In genomic region chr13:31161583-31162150, GRCh38 we compare ENCODE assay signal across 8 cellular contexts. TPM values are rescaled to one million over a fixed set of nuclear protein-coding genes. Genes with fewer than 3 reads are reported as not detected.
DNase-seq lines count a peak whose midpoint lies in the region; ATAC-seq, FAIRE-seq and TF ChIP-seq lines count a peak whose summit lies in the region.

Gene HSPH1 (minus strand): TSS chr13:31161904. CDS start chr13:31161582, 322 bp downstream.

- peak within 1 kb of the TSS; percentile 99 to 100 for H3K27ac ChIP-seq in kidney (ENCODE audit: low read depth in 2 of 2, low read length in 2 of 2)

- H3K36me3 Mint-ChIP-seq in WTC11, result peaks cover 9% of the 10 kb centered on the region

- peak; percentile 83 for ATAC-seq in GM18909 (IDR thresholded peaks at IDR 0.05; ENCODE audit: poor library complexity, unreplicated experiment)
- ATAC-seq in HG03175 (IDR thresholded peaks at IDR 0.05; ENCODE audit: unreplicated experiment), result peak; percentile 82
- ATAC-seq in WTC11, result peak; percentile 89

- H3K4me3 ChIP-seq in AG10803 (ENCODE audit: low read length) (peak within 1 kb of the TSS; percentile 84), kidney (ENCODE audit: low read length in 2 of 2) (peak within 1 kb of the TSS; percentile 77 to 88)

- peak within 1 kb of the TSS; percentile 97 for H3K4me3 Mint-ChIP-seq in WTC11

- intact Hi-C loops in kidney (cut with DNase I), result no loop called here

- peaks cover 0 to 14% of the 10 kb centered on the region in 2 donors for H3K4me1 ChIP-seq in kidney (ENCODE audit: control insufficient read depth in 1 of 2, insufficient read depth in 1 of 2, low read depth in 1 of 2, low read length in 2 of 2)

- no peaks in the 10 kb centered on the region for H3K9me3 Mint-ChIP-seq in WTC11

- peak within 1 kb of the TSS; percentile 98 to 99 for H3K9ac ChIP-seq in kidney (ENCODE audit: low read length in 2 of 2)

- H3K27me3 Mint-ChIP-seq in WTC11 (ENCODE audit: low read depth), result no peaks in the 10 kb centered on the region

- no peaks in the 10 kb centered on the region for H3K36me3 ChIP-seq in kidney (ENCODE audit: control insufficient read depth in 1 of 2, insufficient read depth in 2 of 2, low read length in 2 of 2)

- POLR2A ChIA-PET in WTC11 (lab: Charles Lee), result no interaction called here

- peak; percentile 94 for FAIRE-seq in kidney (lab: Jason Lieb, UNC)

- H3K4me1 Mint-ChIP-seq in WTC11, result peaks cover 27% of the 10 kb centered on the region

- peak within 1 kb of the TSS; percentile 96 for H3K27ac Mint-ChIP-seq in WTC11

- CTCF ChIA-PET in WTC11 (lab: Charles Lee), result interaction anchor here (0.5 kb wide), 1 partner anchor 51 kb away, joined by 4 read pairs; no protein-coding TSS in a partner anchor

- no peaks in the 10 kb centered on the region for H3K9me3 ChIP-seq in kidney (ENCODE audit: control insufficient read depth in 1 of 2, low read length in 2 of 2)

- TF ChIP-seq CTCF in AG10803 (conservative IDR thresholded peaks at IDR 0.05; ENCODE audit: low read length) (peak; percentile 30), WTC11 (IDR thresholded peaks at IDR 0.05) (no peak), kidney (IDR thresholded peaks at IDR 0.05; ENCODE audit: borderline replicate concordance, extremely low read depth, insufficient read depth) (no peak)

- DNase-seq in AG10803 (ENCODE audit: low read depth) (peak; percentile 97), NCI-H226 (peak; percentile 90), WTC11 (ENCODE audit: low spot score) (peak; percentile 97), cerebellum (ENCODE audit: low spot score) (peak; percentile 97), kidney (peak; percentile 99)
- DNase-seq in stimulated activated CD4-positive, alpha-beta T cell treated with anti-CD3 and anti-CD28 coated beads, Interleukin-15, amount 100 ng/mL, for 24 hours, result peak; percentile 99

TF ChIP-seq in WTC11, 78 proteins besides CTCF, POLR2A, EP300 and RAD21 (continues in another document):
- peak; percentile 44; the same call in 1 of the 2 replicates for TF ChIP-seq ZNF232 (CRISPR knock-in tag; IDR thresholded peaks at IDR 0.05)
- 0 out of 2 replicates have a peak, but pooled peaks have one; percentile 27 for TF ChIP-seq ZBTB43 (CRISPR knock-in tag; IDR thresholded peaks at IDR 0.05)
- no peak for TF ChIP-seq ZNF281 (CRISPR knock-in tag; IDR thresholded peaks at IDR 0.05)
- peak; percentile 76; the same call in 1 of the 2 replicates for TF ChIP-seq NFE2L1 (CRISPR knock-in tag; IDR thresholded peaks at IDR 0.05)
- no peak for TF ChIP-seq ATF1 (CRISPR knock-in tag; IDR thresholded peaks at IDR 0.05)
- TF ChIP-seq, protein P1, sequence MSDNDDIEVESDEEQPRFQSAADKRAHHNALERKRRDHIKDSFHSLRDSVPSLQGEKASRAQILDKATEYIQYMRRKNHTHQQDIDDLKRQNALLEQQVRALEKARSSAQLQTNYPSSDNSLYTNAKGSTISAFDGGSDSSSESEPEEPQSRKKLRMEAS (CRISPR knock-in tag; IDR thresholded peaks at IDR 0.05), result peak; percentile 91
- peak; percentile 58; the same call in 1 of the 2 replicates for TF ChIP-seq ARID4B (CRISPR knock-in tag; IDR thresholded peaks at IDR 0.05; ENCODE audit: borderline replicate concordance)
- TF ChIP-seq FOXK1 (CRISPR knock-in tag; IDR thresholded peaks at IDR 0.05), result peak; percentile 73
- no peak for TF ChIP-seq ZBTB21 (CRISPR knock-in tag; IDR thresholded peaks at IDR 0.05; ENCODE audit: borderline replicate concordance)
- TF ChIP-seq ZNF512 (CRISPR knock-in tag; IDR thresholded peaks at IDR 0.05; ENCODE audit: borderline replicate concordance), result no peak
- TF ChIP-seq NFYB (CRISPR knock-in tag; conservative IDR thresholded peaks at IDR 0.05; ENCODE audit: low read depth), result peak; percentile 79
- TF ChIP-seq TEAD1 (CRISPR knock-in tag; IDR thresholded peaks at IDR 0.05), result peak; percentile 80; the same call in 1 of the 2 replicates
- TF ChIP-seq E2F1 (CRISPR knock-in tag; IDR thresholded peaks at IDR 0.05), result no peak
- 0 out of 2 replicates have a peak, but pooled peaks have one; percentile 50 for TF ChIP-seq JUN (CRISPR knock-in tag; IDR thresholded peaks at IDR 0.05)
- peak; percentile 90 for TF ChIP-seq MYBL2 (CRISPR knock-in tag; IDR thresholded peaks at IDR 0.05)

RNA-seq across cellular contexts. Expression of gene HSPH1, which starts in this region (rescaled TPM):
- total RNA-seq in WTC11 (2021), result 97.0 to 114 TPM (median 97.3 TPM) in 3 replicates
- 74.1 TPM for total RNA-seq in cerebellum
- 46.2 TPM for total RNA-seq in kidney
- polyA plus RNA-seq in kidney (ENCODE audit: insufficient read depth, low read depth, low replicate concordance), result 66.2 TPM

Comparison
In these comparisons a context has a peak if more than half of its experiments do, and no peak if none do; other contexts are left out.
1. Peak in every context shown above with its lines: DNase-seq, ATAC-seq, H3K4me3 ChIP-seq and H3K27ac ChIP-seq.